ENCODE assay signal across 34 cellular contexts in genomic region chr6:31418251-31418650, GRCh38.
"Had no signal": no experiment of that assay in that cellular context is flagged by ENCODE, and none has a peak within 500 bp of the region (broad histone marks: within the 10 kb centered on the region; RNA-seq: fewer than 3 reads in every experiment).

No MANE protein-coding gene starts in this region.

- H3K27ac Mint-ChIP-seq: activated B cell treated with CpG ODN at 0.5 μM for 24 hours; activated CD4-positive, alpha-beta memory T cell treated with anti-CD3 and anti-CD28 coated beads, Interleukin-2, amount 10 ng/mL, durations not matched to agents 7 days and 5 days; activated CD4-positive, alpha-beta T cell treated with anti-CD3 and anti-CD28 coated beads, Interleukin-2, amount 10 ng/mL, durations not matched to agents 7 days and 5 days; activated naive CD4-positive, alpha-beta T cell treated with anti-CD3 and anti-CD28 coated beads, Interleukin-2, amount 50 U/mL, for 24 hours; activated naive CD8-positive, alpha-beta T cell treated with anti-CD3 and anti-CD28 coated beads, Interleukin-2, amount 50 U/mL, for 24 hours; activated T-cell treated with anti-CD3 and anti-CD28 coated beads, Interleukin-2, amount 50 U/mL, for 24 hours; activated T-helper 1 cell treated with anti-CD3 and anti-CD28 coated beads, Interleukin-12 subunit alpha, Interleukin-12 subunit beta, Interleukin-2, Interleukin-4 antibody, amounts not matched to agents 30 ng/mL and 10 ng/mL and 1 ng/mL, durations not matched to agents 14 hours and 24 hours and 36 hours had no signal

- ATAC-seq: activated naive CD8-positive, alpha-beta T cell treated with anti-CD3 and anti-CD28 coated beads, Interleukin-2, amount 50 U/mL, for 24 hours; body of pancreas; Panc1; Right ventricle myocardium inferior had no signal

- H3K9me3 Mint-ChIP-seq: activated CD4-positive, alpha-beta memory T cell treated with anti-CD3 and anti-CD28 coated beads, Interleukin-2, amount 10 ng/mL, durations not matched to agents 7 days and 5 days; activated CD4-positive, alpha-beta T cell treated with anti-CD3 and anti-CD28 coated beads, Interleukin-2, amount 10 ng/mL, durations not matched to agents 7 days and 5 days; activated naive CD4-positive, alpha-beta T cell treated with anti-CD3 and anti-CD28 coated beads, Interleukin-2, amount 50 U/mL, for 24 hours had no signal

- H3K4me3 ChIP-seq: ascending aorta, body of pancreas, MG63, SK-N-MC had no signal

- H3K4me1 Mint-ChIP-seq: activated CD4-positive, alpha-beta memory T cell treated with anti-CD3 and anti-CD28 coated beads, Interleukin-2, amount 10 ng/mL, durations not matched to agents 7 days and 5 days; activated CD4-positive, alpha-beta T cell treated with anti-CD3 and anti-CD28 coated beads, Interleukin-2, amount 10 ng/mL, durations not matched to agents 7 days and 5 days had no signal

- H3K27ac ChIP-seq: ascending aorta, body of pancreas, KMS-11, SK-N-MC had no signal

- H3K27me3 Mint-ChIP-seq: activated B cell treated with CpG ODN at 0.5 μM for 24 hours; activated CD4-positive, alpha-beta memory T cell treated with anti-CD3 and anti-CD28 coated beads, Interleukin-2, amount 10 ng/mL, durations not matched to agents 7 days and 5 days; activated CD4-positive, alpha-beta T cell treated with anti-CD3 and anti-CD28 coated beads, Interleukin-2, amount 10 ng/mL, durations not matched to agents 7 days and 5 days; activated naive CD4-positive, alpha-beta T cell treated with anti-CD3 and anti-CD28 coated beads, Interleukin-2, amount 50 U/mL, for 24 hours; activated naive CD8-positive, alpha-beta T cell treated with anti-CD3 and anti-CD28 coated beads, Interleukin-2, amount 50 U/mL, for 24 hours; activated T-cell treated with anti-CD3 and anti-CD28 coated beads, Interleukin-2, amount 50 U/mL, for 24 hours had no signal

- H3K27me3 ChIP-seq: ascending aorta, body of pancreas, MG63 had no signal

- H3K4me2 ChIP-seq: KMS-11 had no signal

- FAIRE-seq: bronchial epithelial cell, TTC549 had no signal

- DNase-seq: activated B cell treated with CpG ODN at 0.5 μM for 24 hours; activated CD4-positive, alpha-beta memory T cell treated with anti-CD3 and anti-CD28 coated beads, Interleukin-2, amount 10 ng/mL, durations not matched to agents 7 days and 5 days; activated CD4-positive, alpha-beta T cell treated with anti-CD3 and anti-CD28 coated beads for 1 hour; activated CD4-positive, alpha-beta T cell treated with anti-CD3 and anti-CD28 coated beads, Interleukin-2, amount 10 ng/mL, durations not matched to agents 7 days and 5 days; activated CD8-positive, alpha-beta memory T cell treated with anti-CD3 and anti-CD28 coated beads, Interleukin-2, amount 50 U/mL, for 48 hours; activated effector memory CD4-positive, alpha-beta T cell treated with Interleukin-2 at 50 U/mL for 16 hours; activated naive CD4-positive, alpha-beta T cell; activated naive CD8-positive, alpha-beta T cell treated with anti-CD3 and anti-CD28 coated beads, Interleukin-2, amount 50 U/mL, for 24 hours; activated T-cell treated with anti-CD3 and anti-CD28 coated beads, Interleukin-2, amount 50 U/mL, for 24 hours; amniotic stem cell; body of pancreas; central memory CD4-positive, alpha-beta T cell; MG63; NCI-H1048; NCI-H1417; NCI-H1930; NCI-H2171 treated with DMSO at 0.1 percent for 48 hours; NCI-H226; NCI-H526; NCI-H82; NK-92 treated with Interleukin-12 subunit alpha and Interleukin-12 subunit beta, amount 100 ng/mL, for 24 hours; OCI-M1; RPMI8226; SW 1271; T1000 had no signal

- H3K9ac ChIP-seq: KMS-11 had no signal

- H3K4me1 ChIP-seq: ascending aorta, body of pancreas had no signal

- H3K4me3 Mint-ChIP-seq: activated B cell treated with CpG ODN at 0.5 μM for 24 hours; activated CD4-positive, alpha-beta memory T cell treated with anti-CD3 and anti-CD28 coated beads, Interleukin-2, amount 10 ng/mL, durations not matched to agents 7 days and 5 days; activated CD4-positive, alpha-beta T cell treated with anti-CD3 and anti-CD28 coated beads, Interleukin-2, amount 10 ng/mL, durations not matched to agents 7 days and 5 days; activated naive CD4-positive, alpha-beta T cell treated with anti-CD3 and anti-CD28 coated beads, Interleukin-2, amount 50 U/mL, for 24 hours; activated naive CD8-positive, alpha-beta T cell treated with anti-CD3 and anti-CD28 coated beads, Interleukin-2, amount 50 U/mL, for 24 hours; activated T-cell treated with anti-CD3 and anti-CD28 coated beads, Interleukin-2, amount 50 U/mL, for 24 hours; activated T-helper 1 cell treated with anti-CD3 and anti-CD28 coated beads, Interleukin-12 subunit alpha, Interleukin-12 subunit beta, Interleukin-2, Interleukin-4 antibody, amounts not matched to agents 30 ng/mL and 10 ng/mL and 1 ng/mL, durations not matched to agents 14 hours and 24 hours and 36 hours had no signal

- H3K9me3 ChIP-seq: ascending aorta, body of pancreas, MG63 had no signal
